12 cellular contexts compared by ENCODE assay signal in genomic region chr3:146390967-146391366, GRCh38.
DNase-seq lines count a peak whose midpoint lies in the region; ATAC-seq and TF ChIP-seq lines count a peak whose summit lies in the region.
"Had no signal": no experiment of that assay in that cellular context is flagged by ENCODE, and none has a peak within 500 bp of the region (broad histone marks: within the 10 kb centered on the region; RNA-seq: fewer than 3 reads in every experiment).

No MANE protein-coding gene starts in this region.

- H3K9me3 Mint-ChIP-seq in endothelial cell (ENCODE audit: unreplicated experiment): no peaks in the 10 kb centered on the region
- H3K9me3 Mint-ChIP-seq: activated CD8-positive, alpha-beta T cell treated with anti-CD3 and anti-CD28 coated beads for 36 hours; activated naive CD4-positive, alpha-beta T cell treated with anti-CD3 and anti-CD28 coated beads, Interleukin-2, amount 10 ng/mL, durations not matched to agents 7 days and 5 days had no signal

- no peak overlapping the region for H3K4me3 ChIP-seq in subcutaneous abdominal adipose tissue (ENCODE audit: low read depth in 1 of 5, low read length in 5 of 5)

- H3K27ac Mint-ChIP-seq in endothelial cell (ENCODE audit: unreplicated experiment): no peak overlapping the region
- H3K27ac Mint-ChIP-seq: activated CD8-positive, alpha-beta T cell treated with anti-CD3 and anti-CD28 coated beads for 36 hours; activated naive CD4-positive, alpha-beta T cell treated with anti-CD3 and anti-CD28 coated beads, Interleukin-2, amount 10 ng/mL, durations not matched to agents 7 days and 5 days had no signal

- H3K4me3 Mint-ChIP-seq in endothelial cell (ENCODE audit: unreplicated experiment): no peak overlapping the region
- H3K4me3 Mint-ChIP-seq: activated CD8-positive, alpha-beta T cell treated with anti-CD3 and anti-CD28 coated beads for 36 hours; activated naive CD4-positive, alpha-beta T cell treated with anti-CD3 and anti-CD28 coated beads, Interleukin-2, amount 10 ng/mL, durations not matched to agents 7 days and 5 days had no signal

- TF ChIP-seq CTCF in endothelial cell (IDR thresholded peaks at IDR 0.05; ENCODE audit: unreplicated experiment): no peak

- H3K27me3 ChIP-seq in subcutaneous abdominal adipose tissue (ENCODE audit: control insufficient read depth in 5 of 5, insufficient read depth in 4 of 5, low read length in 5 of 5): no peaks in the 10 kb centered on the region

- no peaks in the 10 kb centered on the region for H3K27me3 Mint-ChIP-seq in endothelial cell (ENCODE audit: unreplicated experiment)
- H3K27me3 Mint-ChIP-seq: activated naive CD4-positive, alpha-beta T cell treated with anti-CD3 and anti-CD28 coated beads, Interleukin-2, amount 10 ng/mL, durations not matched to agents 7 days and 5 days had no signal

- peaks cover 0 to 13% (median 10%) of the 10 kb centered on the region in 5 donors for H3K4me1 ChIP-seq in subcutaneous abdominal adipose tissue (ENCODE audit: control insufficient read depth in 5 of 5, insufficient read depth in 5 of 5, low read length in 5 of 5)

- DNase-seq in NCI-H82 (lab: John Stamatoyannopoulos, UW) (peak; percentile 5), NCI-H82 treated with DMSO at 0.1 percent for 48 hours (lab: John Stamatoyannopoulos, UW; ENCODE audit: unreplicated experiment) (no peak), dedifferentiated amniotic fluid mesenchymal stem cell (ENCODE audit: extremely low spot score) (peak; percentile 68), kidney tubule cell (ENCODE audit: low spot score) (peak; percentile 83), putamen (ENCODE audit: low spot score) (no peak), endothelial cell (ENCODE audit: low spot score) (no peak)
- DNase-seq: activated CD8-positive, alpha-beta T cell treated with anti-CD3 and anti-CD28 coated beads for 36 hours; activated naive CD4-positive, alpha-beta T cell treated with anti-CD3 and anti-CD28 coated beads, Interleukin-2, amount 10 ng/mL, durations not matched to agents 7 days and 5 days; effector memory CD4-positive, alpha-beta T cell; NCI-H1436 treated with DMSO at 0.1 percent for 48 hours had no signal

- no peaks in the 10 kb centered on the region for H3K36me3 Mint-ChIP-seq in endothelial cell (ENCODE audit: low read depth, unreplicated experiment)
- H3K36me3 Mint-ChIP-seq: activated naive CD4-positive, alpha-beta T cell treated with anti-CD3 and anti-CD28 coated beads, Interleukin-2, amount 10 ng/mL, durations not matched to agents 7 days and 5 days had no signal

- no peaks in the 10 kb centered on the region for H3K4me1 Mint-ChIP-seq in endothelial cell (ENCODE audit: unreplicated experiment)
- H3K4me1 Mint-ChIP-seq: activated naive CD4-positive, alpha-beta T cell treated with anti-CD3 and anti-CD28 coated beads, Interleukin-2, amount 10 ng/mL, durations not matched to agents 7 days and 5 days had no signal

- H3K27ac ChIP-seq in subcutaneous abdominal adipose tissue (ENCODE audit: low read depth, low read length): peak overlapping the region; percentile 0

- no peak for ATAC-seq in HG03175 (IDR thresholded peaks at IDR 0.05; ENCODE audit: unreplicated experiment)
- ATAC-seq: activated CD8-positive, alpha-beta T cell treated with anti-CD3 and anti-CD28 coated beads for 36 hours had no signal

- no peak overlapping the region for H3K9ac ChIP-seq in subcutaneous abdominal adipose tissue (ENCODE audit: low read length in 5 of 5)

- H3K36me3 ChIP-seq in subcutaneous abdominal adipose tissue (ENCODE audit: control insufficient read depth in 5 of 5, insufficient read depth in 5 of 5, low read length in 5 of 5): no peaks in the 10 kb centered on the region

- no peaks in the 10 kb centered on the region for H3K9me3 ChIP-seq in subcutaneous abdominal adipose tissue (ENCODE audit: control insufficient read depth in 5 of 5, low read length in 5 of 5)

Comparison
In these comparisons a context has a peak if more than half of its experiments do, and no peak if none do; other contexts are left out.
1. DNase-seq: peak in NCI-H82 (single experiment), dedifferentiated amniotic fluid mesenchymal stem cell (single experiment) and kidney tubule cell (single experiment); none in NCI-H82 treated with DMSO at 0.1 percent for 48 hours (single experiment), putamen (single experiment) and endothelial cell (single experiment).